Comparison of ENCODE assay signal across 1 cellular context in the genomic region with DNA sequence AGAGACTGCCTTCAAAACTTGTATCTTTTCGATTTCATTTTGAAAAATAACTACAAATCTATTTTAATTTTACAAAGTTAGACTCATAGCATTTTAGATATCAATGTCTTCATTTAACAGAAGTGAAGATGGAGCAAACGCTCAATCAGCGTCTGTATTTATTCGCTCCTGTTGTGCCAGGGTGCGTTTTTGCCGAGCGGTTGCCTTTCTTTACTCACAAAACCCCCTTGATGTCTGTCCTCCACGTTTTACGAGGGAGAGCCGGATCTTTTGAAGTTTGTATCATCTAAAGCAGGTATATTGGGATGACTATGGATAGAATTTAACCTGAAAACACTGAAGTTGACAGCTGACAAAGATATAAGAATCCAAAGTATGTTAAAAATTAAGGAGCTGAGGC.
TF ChIP-seq lines count a peak whose summit lies in the region.

No MANE protein-coding gene starts in this region.

TF ChIP-seq in H1, 55 proteins besides CTCF, POLR2A, EP300 and RAD21:
- TF ChIP-seq CBX8 (IDR thresholded peaks at IDR 0.05; ENCODE audit: borderline replicate concordance, low read depth, low read length), result no peak
- TF ChIP-seq EZH2 (IDR thresholded peaks at IDR 0.05; ENCODE audit: low read depth, low read length, severe bottlenecking), result no peak
- TF ChIP-seq E2F6 (IDR thresholded peaks at IDR 0.05), result no peak
- no peak for TF ChIP-seq KDM4A (IDR thresholded peaks at IDR 0.05; ENCODE audit: low read depth, low read length, severe bottlenecking)
- no peak for TF ChIP-seq SP2 (IDR thresholded peaks at IDR 0.05; ENCODE audit: low read length)
- no peak for TF ChIP-seq KDM1A (IDR thresholded peaks at IDR 0.05; ENCODE audit: borderline replicate concordance, low read length)
- no peak for TF ChIP-seq CHD1 (IDR thresholded peaks at IDR 0.05; ENCODE audit: low read depth, low read length)
- no peak for TF ChIP-seq CEBPB (IDR thresholded peaks at IDR 0.05; ENCODE audit: low read depth, low read length)
- TF ChIP-seq RFX5 (IDR thresholded peaks at IDR 0.05; ENCODE audit: borderline replicate concordance, low read depth, low read length), result no peak
- TF ChIP-seq GTF2F1 (IDR thresholded peaks at IDR 0.05; ENCODE audit: borderline replicate concordance, low read depth, low read length), result no peak
- TF ChIP-seq CTBP2 (IDR thresholded peaks at IDR 0.05; ENCODE audit: borderline replicate concordance, insufficient read depth, insufficient read length, low read length), result no peak
- TF ChIP-seq SP1 (IDR thresholded peaks at IDR 0.05; ENCODE audit: low read depth, low read length), result no peak
- TF ChIP-seq SUZ12 (IDR thresholded peaks at IDR 0.05; ENCODE audit: low read length), result no peak
- no peak for TF ChIP-seq HDAC2 (IDR thresholded peaks at IDR 0.05; ENCODE audit: borderline replicate concordance in 1 of 2, low read depth in 2 of 2, low read length in 2 of 2)
- TF ChIP-seq, protein P1, sequence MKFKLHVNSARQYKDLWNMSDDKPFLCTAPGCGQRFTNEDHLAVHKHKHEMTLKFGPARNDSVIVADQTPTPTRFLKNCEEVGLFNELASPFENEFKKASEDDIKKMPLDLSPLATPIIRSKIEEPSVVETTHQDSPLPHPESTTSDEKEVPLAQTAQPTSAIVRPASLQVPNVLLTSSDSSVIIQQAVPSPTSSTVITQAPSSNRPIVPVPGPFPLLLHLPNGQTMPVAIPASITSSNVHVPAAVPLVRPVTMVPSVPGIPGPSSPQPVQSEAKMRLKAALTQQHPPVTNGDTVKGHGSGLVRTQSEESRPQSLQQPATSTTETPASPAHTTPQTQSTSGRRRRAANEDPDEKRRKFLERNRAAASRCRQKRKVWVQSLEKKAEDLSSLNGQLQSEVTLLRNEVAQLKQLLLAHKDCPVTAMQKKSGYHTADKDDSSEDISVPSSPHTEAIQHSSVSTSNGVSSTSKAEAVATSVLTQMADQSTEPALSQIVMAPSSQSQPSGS (IDR thresholded peaks at IDR 0.05; ENCODE audit: low read length), result no peak
- no peak for TF ChIP-seq NANOG (IDR thresholded peaks at IDR 0.05; ENCODE audit: insufficient read depth, low read depth, low read length, poor library complexity, severe bottlenecking)
- TF ChIP-seq ASH2L (IDR thresholded peaks at IDR 0.05; ENCODE audit: low read length), result no peak
- no peak for TF ChIP-seq EGR1 (IDR thresholded peaks at IDR 0.05; ENCODE audit: borderline replicate concordance, low read depth, low read length)
- no peak for TF ChIP-seq SP4 (IDR thresholded peaks at IDR 0.05; ENCODE audit: low read length)
- no peak for TF ChIP-seq RBBP5 (IDR thresholded peaks at IDR 0.05; ENCODE audit: borderline replicate concordance, low read depth, low read length)
TF ChIP-seq in H1: peak in this region for 0.
